ENCODE assay signal across 22 cellular contexts in the genomic region with DNA sequence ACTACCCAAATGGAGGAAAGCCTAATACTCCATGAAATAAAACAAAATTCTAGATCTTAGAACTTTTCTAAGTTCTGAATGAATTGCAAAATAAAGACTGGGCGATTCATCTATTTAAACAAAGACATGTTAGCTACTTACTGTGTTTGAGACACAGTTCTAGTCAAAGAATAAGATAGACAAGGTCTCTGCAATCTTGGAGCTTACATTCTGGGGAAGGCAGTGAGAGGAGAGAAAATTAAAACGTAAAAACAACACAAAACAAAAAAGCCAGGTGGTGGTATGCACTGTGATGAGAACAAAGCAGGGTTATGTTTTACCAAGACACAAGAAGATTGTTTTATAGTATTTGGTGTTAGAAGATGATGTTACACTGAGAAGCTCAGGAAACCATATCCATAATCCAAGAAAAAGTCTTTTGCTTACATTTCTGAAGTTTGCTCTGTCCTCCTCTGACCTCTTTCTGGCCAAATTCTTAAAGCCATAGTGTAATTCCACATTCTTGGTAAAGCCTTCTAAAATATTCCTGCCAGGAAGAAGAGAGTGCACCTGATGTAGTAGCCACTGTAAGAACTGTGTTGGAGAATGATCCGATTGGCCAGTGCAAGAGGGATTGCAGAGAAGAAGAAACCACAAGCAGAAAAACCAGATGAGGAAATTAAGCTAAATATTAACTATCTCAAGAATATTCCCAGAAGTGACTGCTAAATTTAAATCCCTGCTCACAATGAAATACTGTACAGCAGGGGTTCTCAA.
DNase-seq lines count a peak whose midpoint lies in the region; ATAC-seq and TF ChIP-seq lines count a peak whose summit lies in the region.
"Had no signal": no experiment of that assay in that cellular context is flagged by ENCODE, and none has a peak within 500 bp of the region (broad histone marks: within the 10 kb centered on the region; RNA-seq: fewer than 3 reads in every experiment).

No MANE protein-coding gene starts in this region.

- H3K36me3 ChIP-seq in fibroblast of lung (ENCODE audit: control insufficient read depth, insufficient read depth, low read length) (no peaks in the 10 kb centered on the region), liver (ENCODE audit: control insufficient read depth in 4 of 4, insufficient read depth in 3 of 4, low read depth in 1 of 4, low read length in 3 of 4) (peaks cover 3 to 22% (median 12%) of the 10 kb centered on the region in 4 donors), prostate gland (no peaks in the 10 kb centered on the region)
- H3K36me3 ChIP-seq: esophagus squamous epithelium, neural progenitor cell, uterus had no signal

- H2AFZ ChIP-seq in fibroblast of lung (ENCODE audit: low read length): no peak overlapping the region
- H2AFZ ChIP-seq: neural progenitor cell had no signal

- WGBS in liver: 27% methylated on average over 3 of the region's 3 CpGs
- WGBS in prostate gland: 71% methylated on average over 3 of the region's 3 CpGs

- in situ Hi-C loops in ACHN (cut with HindIII; ENCODE audit: low pct_ligation_motif_present, low pct_unique_long_range_greater_than_20kb, low sequenced_read_pairs): no loop called here

- no peaks in the 10 kb centered on the region for H3K9me3 ChIP-seq in fibroblast of lung (ENCODE audit: control insufficient read depth, insufficient read depth, low read depth, low read length)
- peaks cover 3 to 13% (median 7%) of the 10 kb centered on the region in 4 donors for H3K9me3 ChIP-seq in liver (ENCODE audit: control insufficient read depth in 4 of 4, low read length in 3 of 4)
- H3K9me3 ChIP-seq in prostate gland: no peaks in the 10 kb centered on the region
- H3K9me3 ChIP-seq: esophagus squamous epithelium, uterus had no signal

- no peak overlapping the region for H3K9ac ChIP-seq in fibroblast of lung (ENCODE audit: insufficient read depth, low read length)
- H3K9ac ChIP-seq in liver (ENCODE audit: low read depth in 1 of 2, low read length in 2 of 2): peak overlapping the region; percentile 51 to 86
- H3K9ac ChIP-seq: KMS-11, neural progenitor cell had no signal

- DNase-seq in ACHN (peak; percentile 23), HuH-7 (ENCODE audit: low spot score) (peak; percentile 10), fibroblast of lung (ENCODE audit: low read depth in 2 of 2) (peak; percentile 21 to 60), prostate gland (ENCODE audit: low spot score) (no peak), NCI-H1048 (lab: John Stamatoyannopoulos, UW) (no peak)
- no peak for DNase-seq in stimulated activated CD4-positive, alpha-beta T cell treated with anti-CD3 and anti-CD28 coated beads, Interleukin-4, amount 100 ng/mL, for 24 hours
- DNase-seq: activated CD4-positive, alpha-beta T cell treated with anti-CD3 and anti-CD28 coated beads for 48 hours; amygdala; C1 segment of cervical spinal cord; central memory CD4-positive, alpha-beta T cell; esophagus squamous epithelium; head of caudate nucleus; NCI-H1092 treated with DMSO at 0.1 percent for 48 hours; NCI-H510A treated with DMSO at 0.1 percent for 48 hours; retina; stimulated activated CD8-positive, alpha-beta memory T cell treated with anti-CD3 and anti-CD28 coated beads, Interleukin-4, amount 100 ng/mL, for 48 hours; T-cell; uterus had no signal

- peak; percentile 60 to 70 for TF ChIP-seq RAD21 in liver (IDR thresholded peaks at IDR 0.05)

- no peak for ATAC-seq in HG02884 (IDR thresholded peaks at IDR 0.05; ENCODE audit: unreplicated experiment)
- ATAC-seq: T-cell had no signal

- no peaks in the 10 kb centered on the region for H3K79me2 ChIP-seq in fibroblast of lung (ENCODE audit: control insufficient read depth, insufficient read depth, low read length)

- no peaks in the 10 kb centered on the region for H3K27me3 ChIP-seq in fibroblast of lung (ENCODE audit: control insufficient read depth, insufficient read depth, low read length)
- no peaks in the 10 kb centered on the region for H3K27me3 ChIP-seq in liver (ENCODE audit: control insufficient read depth in 4 of 4, insufficient read depth in 4 of 4, low read length in 3 of 4)
- no peaks in the 10 kb centered on the region for H3K27me3 ChIP-seq in prostate gland (replicated peaks; ENCODE audit: insufficient read depth)
- H3K27me3 ChIP-seq: esophagus squamous epithelium, neural progenitor cell, uterus had no signal

- H3K27ac ChIP-seq in fibroblast of lung (ENCODE audit: insufficient read depth, low read length) (no peak overlapping the region), liver (ENCODE audit: low read depth in 1 of 2, low read length in 2 of 2) (peak overlapping the region; percentile 60 to 68), prostate gland (no peak overlapping the region)
- H3K27ac ChIP-seq: esophagus squamous epithelium, KMS-11, neural progenitor cell, uterus had no signal

- no peak for TF ChIP-seq CTCF in fibroblast of lung (conservative IDR thresholded peaks at IDR 0.05 in 1 of 2, IDR thresholded peaks at IDR 0.05 in 1 of 2; ENCODE audit: low read depth in 1 of 2, low read length in 2 of 2)
- TF ChIP-seq CTCF in liver (IDR thresholded peaks at IDR 0.05; ENCODE audit: low read depth, low read length, missing input control): no peak
- TF ChIP-seq CTCF in prostate gland (IDR thresholded peaks at IDR 0.05): no peak

- H4K20me1 ChIP-seq in fibroblast of lung (ENCODE audit: control insufficient read depth, extremely low read depth, insufficient read depth, low read length): no peaks in the 10 kb centered on the region

- TF ChIP-seq POLR2A in prostate gland (IDR thresholded peaks at IDR 0.05): no peak

- H3K4me3 ChIP-seq in fibroblast of lung (replicated peaks in 1 of 4; ENCODE audit: control extremely low read depth in 1 of 4, insufficient read depth in 1 of 4, low read depth in 3 of 4, low read length in 4 of 4) (no peak overlapping the region), liver (ENCODE audit: low read depth in 1 of 3, low read length in 3 of 3) (peak overlapping the region; percentile 51 to 76 (median 68)), prostate gland (no peak overlapping the region)
- H3K4me3 ChIP-seq: esophagus squamous epithelium, neural progenitor cell, uterus had no signal

- intact Hi-C loops in prostate gland (cut with DNase I): no loop called here

- no peak overlapping the region for H3K4me2 ChIP-seq in fibroblast of lung (ENCODE audit: extremely low read depth, insufficient read depth, low read length)
- H3K4me2 ChIP-seq: KMS-11, neural progenitor cell had no signal

- H3K4me1 ChIP-seq in fibroblast of lung (ENCODE audit: control insufficient read depth, extremely low read depth, insufficient read depth, low read length): peaks cover 2% of the 10 kb centered on the region
- peaks cover 0 to 3% (median 1%) of the 10 kb centered on the region in 4 donors for H3K4me1 ChIP-seq in liver (ENCODE audit: control insufficient read depth in 4 of 4, insufficient read depth in 4 of 4, low read length in 3 of 4)
- H3K4me1 ChIP-seq in prostate gland (replicated peaks): no peaks in the 10 kb centered on the region
- H3K4me1 ChIP-seq: neural progenitor cell, uterus had no signal

TF ChIP-seq in liver, 16 proteins besides CTCF, POLR2A, EP300 and RAD21 (continues in another document):
- TF ChIP-seq JUND (IDR thresholded peaks at IDR 0.05): peak; percentile 28 to 72
- no peak for TF ChIP-seq EGR1 (IDR thresholded peaks at IDR 0.05; ENCODE audit: low read depth in 2 of 2)
- TF ChIP-seq, protein P1, sequence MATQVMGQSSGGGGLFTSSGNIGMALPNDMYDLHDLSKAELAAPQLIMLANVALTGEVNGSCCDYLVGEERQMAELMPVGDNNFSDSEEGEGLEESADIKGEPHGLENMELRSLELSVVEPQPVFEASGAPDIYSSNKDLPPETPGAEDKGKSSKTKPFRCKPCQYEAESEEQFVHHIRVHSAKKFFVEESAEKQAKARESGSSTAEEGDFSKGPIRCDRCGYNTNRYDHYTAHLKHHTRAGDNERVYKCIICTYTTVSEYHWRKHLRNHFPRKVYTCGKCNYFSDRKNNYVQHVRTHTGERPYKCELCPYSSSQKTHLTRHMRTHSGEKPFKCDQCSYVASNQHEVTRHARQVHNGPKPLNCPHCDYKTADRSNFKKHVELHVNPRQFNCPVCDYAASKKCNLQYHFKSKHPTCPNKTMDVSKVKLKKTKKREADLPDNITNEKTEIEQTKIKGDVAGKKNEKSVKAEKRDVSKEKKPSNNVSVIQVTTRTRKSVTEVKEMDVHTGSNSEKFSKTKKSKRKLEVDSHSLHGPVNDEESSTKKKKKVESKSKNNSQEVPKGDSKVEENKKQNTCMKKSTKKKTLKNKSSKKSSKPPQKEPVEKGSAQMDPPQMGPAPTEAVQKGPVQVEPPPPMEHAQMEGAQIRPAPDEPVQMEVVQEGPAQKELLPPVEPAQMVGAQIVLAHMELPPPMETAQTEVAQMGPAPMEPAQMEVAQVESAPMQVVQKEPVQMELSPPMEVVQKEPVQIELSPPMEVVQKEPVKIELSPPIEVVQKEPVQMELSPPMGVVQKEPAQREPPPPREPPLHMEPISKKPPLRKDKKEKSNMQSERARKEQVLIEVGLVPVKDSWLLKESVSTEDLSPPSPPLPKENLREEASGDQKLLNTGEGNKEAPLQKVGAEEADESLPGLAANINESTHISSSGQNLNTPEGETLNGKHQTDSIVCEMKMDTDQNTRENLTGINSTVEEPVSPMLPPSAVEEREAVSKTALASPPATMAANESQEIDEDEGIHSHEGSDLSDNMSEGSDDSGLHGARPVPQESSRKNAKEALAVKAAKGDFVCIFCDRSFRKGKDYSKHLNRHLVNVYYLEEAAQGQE (IDR thresholded peaks at IDR 0.05): peak; percentile 94
- TF ChIP-seq HNF4G (IDR thresholded peaks at IDR 0.05): no peak
- TF ChIP-seq NR2F2 (IDR thresholded peaks at IDR 0.05): no peak
- TF ChIP-seq, protein P2, sequence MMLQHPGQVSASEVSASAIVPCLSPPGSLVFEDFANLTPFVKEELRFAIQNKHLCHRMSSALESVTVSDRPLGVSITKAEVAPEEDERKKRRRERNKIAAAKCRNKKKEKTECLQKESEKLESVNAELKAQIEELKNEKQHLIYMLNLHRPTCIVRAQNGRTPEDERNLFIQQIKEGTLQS (IDR thresholded peaks at IDR 0.05): peak; percentile 47
- no peak for TF ChIP-seq FOXA2 (IDR thresholded peaks at IDR 0.05)
- peak; percentile 15 for TF ChIP-seq FOXA1 (IDR thresholded peaks at IDR 0.05)
- TF ChIP-seq GABPA (IDR thresholded peaks at IDR 0.05 in 1 of 2, conservative IDR thresholded peaks at IDR 0.05 in 1 of 2): no peak
- TF ChIP-seq RXRA (IDR thresholded peaks at IDR 0.05): peak; percentile 50 to 78
- peak; percentile 68 for TF ChIP-seq SP1 (IDR thresholded peaks at IDR 0.05)
- TF ChIP-seq YY1 (IDR thresholded peaks at IDR 0.05): peak; percentile 64

Comparison
In these comparisons a context has a peak if more than half of its experiments do, and no peak if none do; other contexts are left out.
1. DNase-seq: peak in ACHN (single experiment), HuH-7 (single experiment) and fibroblast of lung (2 of 2); none in stimulated activated CD4-positive, alpha-beta T cell treated with anti-CD3 and anti-CD28 coated beads, Interleukin-4, amount 100 ng/mL, for 24 hours (single experiment), prostate gland (single experiment) and NCI-H1048 (single experiment).
2. H3K27ac ChIP-seq: peak in liver (2 of 2); none in fibroblast of lung (single experiment) and prostate gland (0 of 2).
3. H3K4me3 ChIP-seq: peak in liver (3 of 3); none in fibroblast of lung (0 of 4) and prostate gland (0 of 2).